8 cellular contexts compared by ENCODE assay signal in genomic region chr1:211675230-211676105, GRCh38. TPM values are rescaled to one million over a fixed set of nuclear protein-coding genes. Genes with fewer than 3 reads are reported as not detected.
DNase-seq lines count a peak whose midpoint lies in the region; ATAC-seq and TF ChIP-seq lines count a peak whose summit lies in the region.

NEK2 (minus strand) TSS chr1:211675621; CDS start chr1:211675479, 142 bp downstream.

- no peaks in the 10 kb centered on the region for H3K27me3 ChIP-seq in RWPE2 (ENCODE audit: insufficient read depth, poor library complexity, severe bottlenecking)

- no peaks in the 10 kb centered on the region for H3K4me1 ChIP-seq in RWPE2 (ENCODE audit: insufficient read depth, poor library complexity, severe bottlenecking)

- no peak for TF ChIP-seq CTCF in LNCaP clone FGC (IDR thresholded peaks at IDR 0.05; ENCODE audit: control insufficient read depth, extremely low read depth, insufficient read depth)
- no peak for TF ChIP-seq CTCF in RWPE2 (IDR thresholded peaks at IDR 0.05; ENCODE audit: poor library complexity, severe bottlenecking)
- TF ChIP-seq CTCF in fibroblast of the aortic adventitia (IDR thresholded peaks at IDR 0.05; ENCODE audit: insufficient read depth, low read length) = no peak
- no peak for TF ChIP-seq CTCF in nephron progenitor cell (IDR thresholded peaks at IDR 0.05)

- no peaks in the 10 kb centered on the region for H3K27me3 Mint-ChIP-seq in activated T-helper 17 cell treated with anti-CD3 and anti-CD28 coated beads, Interleukin-2, amount 50 U/mL, for 72 hours
- H3K27me3 Mint-ChIP-seq in nephron progenitor cell (ENCODE audit: low read depth, poor library complexity) = peaks cover 5% of the 10 kb centered on the region
- no peaks in the 10 kb centered on the region for H3K27me3 Mint-ChIP-seq in stimulated activated naive CD8-positive, alpha-beta T cell treated with anti-CD3 and anti-CD28 coated beads, Interleukin-15, Interleukin-2, amounts not matched to agents 100 ng/mL and 50 ng/mL, for 24 hours

- ATAC-seq in RWPE2 (ENCODE audit: low read depth) = peak; percentile 98
- ATAC-seq in activated T-helper 17 cell treated with anti-CD3 and anti-CD28 coated beads, Interleukin-2, amount 50 U/mL, for 72 hours (replicated peaks) = peak; percentile 98

- peaks cover 13% of the 10 kb centered on the region; the same call in 1 of the 2 replicates for H3K36me3 ChIP-seq in RWPE2 (ENCODE audit: low read depth)

- H3K9me3 Mint-ChIP-seq in activated T-helper 17 cell treated with anti-CD3 and anti-CD28 coated beads, Interleukin-2, amount 50 U/mL, for 72 hours = no peaks in the 10 kb centered on the region
- no peaks in the 10 kb centered on the region for H3K9me3 Mint-ChIP-seq in nephron progenitor cell
- H3K9me3 Mint-ChIP-seq in stimulated activated naive CD8-positive, alpha-beta T cell treated with anti-CD3 and anti-CD28 coated beads, Interleukin-15, Interleukin-2, amounts not matched to agents 100 ng/mL and 50 ng/mL, for 24 hours = no peaks in the 10 kb centered on the region

- H3K4me1 Mint-ChIP-seq in activated T-helper 17 cell treated with anti-CD3 and anti-CD28 coated beads, Interleukin-2, amount 50 U/mL, for 72 hours = peaks cover 1% of the 10 kb centered on the region
- H3K4me1 Mint-ChIP-seq in nephron progenitor cell = peaks cover 47% of the 10 kb centered on the region
- peaks cover 19% of the 10 kb centered on the region for H3K4me1 Mint-ChIP-seq in stimulated activated naive CD8-positive, alpha-beta T cell treated with anti-CD3 and anti-CD28 coated beads, Interleukin-15, Interleukin-2, amounts not matched to agents 100 ng/mL and 50 ng/mL, for 24 hours (ENCODE audit: low read depth)

- peak within 1 kb of the TSS; percentile 85 for H3K4me3 Mint-ChIP-seq in activated T-helper 17 cell treated with anti-CD3 and anti-CD28 coated beads, Interleukin-2, amount 50 U/mL, for 72 hours
- H3K4me3 Mint-ChIP-seq in nephron progenitor cell = peak within 1 kb of the TSS; percentile 95
- H3K4me3 Mint-ChIP-seq in stimulated activated naive CD8-positive, alpha-beta T cell treated with anti-CD3 and anti-CD28 coated beads, Interleukin-15, Interleukin-2, amounts not matched to agents 100 ng/mL and 50 ng/mL, for 24 hours = peak within 1 kb of the TSS; percentile 96

- no peaks in the 10 kb centered on the region for H3K36me3 Mint-ChIP-seq in activated T-helper 17 cell treated with anti-CD3 and anti-CD28 coated beads, Interleukin-2, amount 50 U/mL, for 72 hours (ENCODE audit: low read depth)
- peaks cover 27% of the 10 kb centered on the region for H3K36me3 Mint-ChIP-seq in nephron progenitor cell (ENCODE audit: low read depth)
- peaks cover 6% of the 10 kb centered on the region for H3K36me3 Mint-ChIP-seq in stimulated activated naive CD8-positive, alpha-beta T cell treated with anti-CD3 and anti-CD28 coated beads, Interleukin-15, Interleukin-2, amounts not matched to agents 100 ng/mL and 50 ng/mL, for 24 hours (ENCODE audit: low read depth)

- H3K4me3 ChIP-seq in LNCaP clone FGC (ENCODE audit: low read depth, low read length) (peak within 1 kb of the TSS; percentile 72), RWPE2 (ENCODE audit: severe bottlenecking) (peak within 1 kb of the TSS; percentile 89), fibroblast of the aortic adventitia (ENCODE audit: low read depth, low read length) (peak within 1 kb of the TSS; percentile 82)

- peak within 1 kb of the TSS; percentile 17 for H3K27ac ChIP-seq in RWPE2 (ENCODE audit: poor library complexity, severe bottlenecking)

- DNase-seq in ELR (ENCODE audit: low read depth) (peak; percentile 97), H4 (ENCODE audit: low spot score) (peak; percentile 90), LNCaP clone FGC (ENCODE audit: low read depth) (peak; percentile 87), RWPE2 (ENCODE audit: low spot score) (peak; percentile 82), fibroblast of the aortic adventitia (ENCODE audit: low read depth) (peak; percentile 87), nephron progenitor cell (peak; percentile 91)

- peak within 1 kb of the TSS; percentile 89 for H3K27ac Mint-ChIP-seq in activated T-helper 17 cell treated with anti-CD3 and anti-CD28 coated beads, Interleukin-2, amount 50 U/mL, for 72 hours
- H3K27ac Mint-ChIP-seq in nephron progenitor cell = peak within 1 kb of the TSS; percentile 99
- peak within 1 kb of the TSS; percentile 87 for H3K27ac Mint-ChIP-seq in stimulated activated naive CD8-positive, alpha-beta T cell treated with anti-CD3 and anti-CD28 coated beads, Interleukin-15, Interleukin-2, amounts not matched to agents 100 ng/mL and 50 ng/mL, for 24 hours

- H3K9me3 ChIP-seq in RWPE2 (ENCODE audit: severe bottlenecking) = no peaks in the 10 kb centered on the region

RNA-seq across cellular contexts. Expression of gene NEK2, which starts in this region (rescaled TPM):
- total RNA-seq in H4 (2014; rRNA removed; shearing (Covaris generic)) = 37.0 and 53.1 TPM in 2 replicates
- total RNA-seq in activated T-helper 17 cell treated with anti-CD3 and anti-CD28 coated beads, Interleukin-2, amount 50 U/mL, for 72 hours = 10 to 100 TPM; 31.6 to 32.4 TPM
- 12.4 TPM in 1 of 2 replicates, not detected in the other for total RNA-seq in fibroblast of the aortic adventitia (ENCODE audit: low replicate concordance)

Comparison
In these comparisons a context has a peak if more than half of its experiments do, and no peak if none do; other contexts are left out.
1. Peak in every context shown above with its lines: DNase-seq, ATAC-seq, H3K4me3 ChIP-seq and H3K27ac ChIP-seq.